Comparison of ENCODE assay signal across 1 cellular context in the genomic region with DNA sequence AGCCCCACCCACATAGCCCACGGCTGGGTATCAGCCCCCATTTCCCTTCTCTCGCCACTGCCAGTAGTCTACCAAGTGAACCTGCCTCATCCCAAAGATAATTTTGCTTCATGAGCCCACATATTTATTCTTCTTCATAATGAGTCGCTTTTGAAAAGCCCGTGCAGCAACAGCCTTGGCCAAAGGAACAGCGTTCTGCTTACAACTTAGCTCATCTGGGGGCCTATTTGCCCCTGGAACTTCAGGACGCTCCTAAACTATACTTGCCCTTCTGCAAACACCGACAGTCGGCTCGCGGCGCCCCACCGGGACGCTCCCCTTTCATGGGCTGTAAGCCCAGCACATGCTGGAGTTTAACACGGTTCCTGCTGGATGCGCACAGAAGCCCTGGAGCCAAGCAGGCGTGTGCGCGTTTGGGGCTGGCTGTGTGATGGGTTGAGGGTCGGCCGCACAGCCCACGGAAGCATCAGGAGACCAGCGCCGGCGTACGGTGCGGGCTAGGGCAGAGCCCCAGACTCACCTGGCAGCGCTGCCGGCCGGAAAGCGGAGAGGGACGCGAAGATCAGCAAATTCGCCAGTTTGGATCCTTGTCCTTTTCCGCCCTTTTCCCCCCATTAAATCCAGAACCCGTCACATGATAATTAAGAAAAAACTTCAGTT.
TF ChIP-seq lines count a peak whose summit lies in the region.

No MANE protein-coding gene starts in this region.

TF ChIP-seq in K562, 482 proteins besides CTCF, POLR2A, EP300 and RAD21 (continued from another document and continues in another):
- TF ChIP-seq, protein P1, sequence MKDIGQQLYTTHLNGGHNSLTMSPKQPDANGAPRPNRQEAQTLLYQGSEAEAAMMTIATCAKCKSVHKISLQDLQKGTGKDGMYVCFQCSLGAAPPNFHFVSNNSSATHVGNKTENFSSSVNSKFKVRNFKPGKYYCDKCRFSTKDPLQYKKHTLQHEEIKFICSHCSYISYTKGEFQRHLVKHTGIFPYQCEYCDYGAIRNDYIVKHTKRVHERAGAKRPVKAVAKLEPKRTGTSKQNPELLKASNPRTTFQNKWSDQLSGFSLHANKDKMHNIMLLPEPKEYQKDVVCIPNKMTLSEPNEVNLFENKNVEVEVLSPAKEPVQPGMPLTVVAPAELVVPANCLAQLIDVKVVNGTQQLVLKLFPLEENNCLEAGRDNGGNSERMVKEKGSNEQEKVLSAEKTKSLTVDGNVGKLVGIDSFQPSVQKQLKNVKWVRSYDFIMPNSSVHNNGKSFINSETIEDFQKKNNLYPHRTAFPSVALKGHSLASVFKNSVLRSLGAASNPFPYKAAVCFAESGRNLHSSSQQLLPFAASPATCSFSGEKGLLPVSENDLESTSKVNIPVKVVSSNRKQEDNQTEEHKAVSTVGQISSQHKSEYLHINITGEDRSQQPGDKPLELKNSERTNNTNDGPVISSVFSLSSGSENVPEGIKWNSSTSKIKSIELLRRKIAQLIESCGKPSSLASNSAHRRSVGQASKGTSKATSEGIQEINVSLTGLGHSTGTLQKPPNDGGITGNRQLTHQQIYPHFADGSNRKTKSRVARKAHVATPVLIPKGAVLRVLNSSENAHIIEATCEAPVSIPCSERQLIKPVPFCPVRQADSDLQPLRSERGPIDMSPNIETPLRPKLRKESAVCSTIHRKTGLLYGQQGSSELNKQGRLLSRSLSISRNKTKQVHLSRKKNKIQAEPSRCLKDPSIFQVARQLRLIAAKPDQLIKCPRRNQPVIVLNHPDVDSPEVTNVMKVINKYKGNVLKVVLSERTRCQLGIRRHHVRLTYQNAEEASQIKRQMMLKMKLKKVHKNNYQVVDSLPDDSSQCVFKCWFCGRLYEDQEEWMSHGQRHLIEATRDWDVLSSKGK (CRISPR knock-in tag; IDR thresholded peaks at IDR 0.05), result no peak
- TF ChIP-seq, protein P2, sequence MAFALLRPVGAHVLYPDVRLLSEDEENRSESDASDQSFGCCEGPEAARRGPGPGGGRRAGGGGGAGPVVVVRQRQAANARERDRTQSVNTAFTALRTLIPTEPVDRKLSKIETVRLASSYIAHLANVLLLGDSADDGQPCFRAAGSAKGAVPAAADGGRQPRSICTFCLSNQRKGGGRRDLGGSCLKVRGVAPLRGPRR (CRISPR knock-in tag; IDR thresholded peaks at IDR 0.05), result no peak
- TF ChIP-seq GATAD2B (IDR thresholded peaks at IDR 0.05; ENCODE audit: borderline replicate concordance) (no peak), CEBPB (tag; IDR thresholded peaks at IDR 0.05) (no peak), MCM3 (IDR thresholded peaks at IDR 0.05) (no peak), GATAD2A (IDR thresholded peaks at IDR 0.05) (no peak), ETV6 (IDR thresholded peaks at IDR 0.05; ENCODE audit: borderline replicate concordance in 1 of 2, low read depth in 2 of 2, low read length in 1 of 2) (no peak), ETV6 (CRISPR knock-in tag; IDR thresholded peaks at IDR 0.05; ENCODE audit: borderline replicate concordance) (no peak), HMGN3 (IDR thresholded peaks at IDR 0.05; ENCODE audit: borderline replicate concordance, extremely low read depth, insufficient read length, low read depth, low read length) (no peak), TCF7 (IDR thresholded peaks at IDR 0.05; ENCODE audit: borderline replicate concordance) (no peak), ZNF232 (CRISPR knock-in tag; IDR thresholded peaks at IDR 0.05) (no peak; the same call in 1 of the 2 replicates), TRIM24 (IDR thresholded peaks at IDR 0.05) (no peak), ZNF24 (IDR thresholded peaks at IDR 0.05) (peak; percentile 38; the same call in 1 of the 2 replicates)
- TF ChIP-seq, protein P3, sequence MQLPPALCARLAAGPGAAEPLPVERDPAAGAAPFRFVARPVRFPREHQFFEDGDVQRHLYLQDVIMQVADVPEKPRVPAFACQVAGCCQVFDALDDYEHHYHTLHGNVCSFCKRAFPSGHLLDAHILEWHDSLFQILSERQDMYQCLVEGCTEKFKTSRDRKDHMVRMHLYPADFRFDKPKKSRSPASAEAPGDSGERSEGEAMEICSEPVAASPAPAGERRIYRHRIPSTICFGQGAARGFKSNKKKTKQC (CRISPR knock-in tag; IDR thresholded peaks at IDR 0.05), result peak; percentile 90
- TF ChIP-seq, protein P4, sequence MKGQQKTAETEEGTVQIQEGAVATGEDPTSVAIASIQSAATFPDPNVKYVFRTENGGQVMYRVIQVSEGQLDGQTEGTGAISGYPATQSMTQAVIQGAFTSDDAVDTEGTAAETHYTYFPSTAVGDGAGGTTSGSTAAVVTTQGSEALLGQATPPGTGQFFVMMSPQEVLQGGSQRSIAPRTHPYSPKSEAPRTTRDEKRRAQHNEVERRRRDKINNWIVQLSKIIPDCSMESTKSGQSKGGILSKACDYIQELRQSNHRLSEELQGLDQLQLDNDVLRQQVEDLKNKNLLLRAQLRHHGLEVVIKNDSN (CRISPR knock-in tag; IDR thresholded peaks at IDR 0.05), result 0 out of 2 replicates have a peak, but pooled peaks have one; percentile 32
- TF ChIP-seq, protein P5, sequence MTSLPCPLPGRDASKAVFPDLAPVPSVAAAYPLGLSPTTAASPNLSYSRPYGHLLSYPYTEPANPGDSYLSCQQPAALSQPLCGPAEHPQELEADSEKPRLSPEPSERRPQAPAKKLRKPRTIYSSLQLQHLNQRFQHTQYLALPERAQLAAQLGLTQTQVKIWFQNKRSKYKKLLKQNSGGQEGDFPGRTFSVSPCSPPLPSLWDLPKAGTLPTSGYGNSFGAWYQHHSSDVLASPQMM (CRISPR knock-in tag; IDR thresholded peaks at IDR 0.05), result no peak
- TF ChIP-seq, protein P6, sequence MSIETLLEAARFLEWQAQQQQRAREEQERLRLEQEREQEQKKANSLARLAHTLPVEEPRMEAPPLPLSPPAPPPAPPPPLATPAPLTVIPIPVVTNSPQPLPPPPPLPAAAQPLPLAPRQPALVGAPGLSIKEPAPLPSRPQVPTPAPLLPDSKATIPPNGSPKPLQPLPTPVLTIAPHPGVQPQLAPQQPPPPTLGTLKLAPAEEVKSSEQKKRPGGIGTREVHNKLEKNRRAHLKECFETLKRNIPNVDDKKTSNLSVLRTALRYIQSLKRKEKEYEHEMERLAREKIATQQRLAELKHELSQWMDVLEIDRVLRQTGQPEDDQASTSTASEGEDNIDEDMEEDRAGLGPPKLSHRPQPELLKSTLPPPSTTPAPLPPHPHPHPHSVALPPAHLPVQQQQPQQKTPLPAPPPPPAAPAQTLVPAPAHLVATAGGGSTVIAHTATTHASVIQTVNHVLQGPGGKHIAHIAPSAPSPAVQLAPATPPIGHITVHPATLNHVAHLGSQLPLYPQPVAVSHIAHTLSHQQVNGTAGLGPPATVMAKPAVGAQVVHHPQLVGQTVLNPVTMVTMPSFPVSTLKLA (conservative IDR thresholded peaks at IDR 0.05), result peak in 1 of 2 experiments; percentile 45; a peak in 2 of 4 replicates
- TF ChIP-seq, protein P7, sequence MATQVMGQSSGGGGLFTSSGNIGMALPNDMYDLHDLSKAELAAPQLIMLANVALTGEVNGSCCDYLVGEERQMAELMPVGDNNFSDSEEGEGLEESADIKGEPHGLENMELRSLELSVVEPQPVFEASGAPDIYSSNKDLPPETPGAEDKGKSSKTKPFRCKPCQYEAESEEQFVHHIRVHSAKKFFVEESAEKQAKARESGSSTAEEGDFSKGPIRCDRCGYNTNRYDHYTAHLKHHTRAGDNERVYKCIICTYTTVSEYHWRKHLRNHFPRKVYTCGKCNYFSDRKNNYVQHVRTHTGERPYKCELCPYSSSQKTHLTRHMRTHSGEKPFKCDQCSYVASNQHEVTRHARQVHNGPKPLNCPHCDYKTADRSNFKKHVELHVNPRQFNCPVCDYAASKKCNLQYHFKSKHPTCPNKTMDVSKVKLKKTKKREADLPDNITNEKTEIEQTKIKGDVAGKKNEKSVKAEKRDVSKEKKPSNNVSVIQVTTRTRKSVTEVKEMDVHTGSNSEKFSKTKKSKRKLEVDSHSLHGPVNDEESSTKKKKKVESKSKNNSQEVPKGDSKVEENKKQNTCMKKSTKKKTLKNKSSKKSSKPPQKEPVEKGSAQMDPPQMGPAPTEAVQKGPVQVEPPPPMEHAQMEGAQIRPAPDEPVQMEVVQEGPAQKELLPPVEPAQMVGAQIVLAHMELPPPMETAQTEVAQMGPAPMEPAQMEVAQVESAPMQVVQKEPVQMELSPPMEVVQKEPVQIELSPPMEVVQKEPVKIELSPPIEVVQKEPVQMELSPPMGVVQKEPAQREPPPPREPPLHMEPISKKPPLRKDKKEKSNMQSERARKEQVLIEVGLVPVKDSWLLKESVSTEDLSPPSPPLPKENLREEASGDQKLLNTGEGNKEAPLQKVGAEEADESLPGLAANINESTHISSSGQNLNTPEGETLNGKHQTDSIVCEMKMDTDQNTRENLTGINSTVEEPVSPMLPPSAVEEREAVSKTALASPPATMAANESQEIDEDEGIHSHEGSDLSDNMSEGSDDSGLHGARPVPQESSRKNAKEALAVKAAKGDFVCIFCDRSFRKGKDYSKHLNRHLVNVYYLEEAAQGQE (CRISPR knock-in tag; IDR thresholded peaks at IDR 0.05; ENCODE audit: low read depth), result peak; percentile 70; the same call in 1 of the 2 replicates
- TF ChIP-seq, protein P8, sequence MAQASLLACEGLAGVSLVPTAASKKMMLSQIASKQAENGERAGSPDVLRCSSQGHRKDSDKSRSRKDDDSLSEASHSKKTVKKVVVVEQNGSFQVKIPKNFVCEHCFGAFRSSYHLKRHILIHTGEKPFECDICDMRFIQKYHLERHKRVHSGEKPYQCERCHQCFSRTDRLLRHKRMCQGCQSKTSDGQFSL (CRISPR knock-in tag; IDR thresholded peaks at IDR 0.05), result peak; percentile 53; the same call in 1 of the 2 replicates
- TF ChIP-seq, protein P8 (tag; IDR thresholded peaks at IDR 0.05), result no peak
- TF ChIP-seq, protein P9, sequence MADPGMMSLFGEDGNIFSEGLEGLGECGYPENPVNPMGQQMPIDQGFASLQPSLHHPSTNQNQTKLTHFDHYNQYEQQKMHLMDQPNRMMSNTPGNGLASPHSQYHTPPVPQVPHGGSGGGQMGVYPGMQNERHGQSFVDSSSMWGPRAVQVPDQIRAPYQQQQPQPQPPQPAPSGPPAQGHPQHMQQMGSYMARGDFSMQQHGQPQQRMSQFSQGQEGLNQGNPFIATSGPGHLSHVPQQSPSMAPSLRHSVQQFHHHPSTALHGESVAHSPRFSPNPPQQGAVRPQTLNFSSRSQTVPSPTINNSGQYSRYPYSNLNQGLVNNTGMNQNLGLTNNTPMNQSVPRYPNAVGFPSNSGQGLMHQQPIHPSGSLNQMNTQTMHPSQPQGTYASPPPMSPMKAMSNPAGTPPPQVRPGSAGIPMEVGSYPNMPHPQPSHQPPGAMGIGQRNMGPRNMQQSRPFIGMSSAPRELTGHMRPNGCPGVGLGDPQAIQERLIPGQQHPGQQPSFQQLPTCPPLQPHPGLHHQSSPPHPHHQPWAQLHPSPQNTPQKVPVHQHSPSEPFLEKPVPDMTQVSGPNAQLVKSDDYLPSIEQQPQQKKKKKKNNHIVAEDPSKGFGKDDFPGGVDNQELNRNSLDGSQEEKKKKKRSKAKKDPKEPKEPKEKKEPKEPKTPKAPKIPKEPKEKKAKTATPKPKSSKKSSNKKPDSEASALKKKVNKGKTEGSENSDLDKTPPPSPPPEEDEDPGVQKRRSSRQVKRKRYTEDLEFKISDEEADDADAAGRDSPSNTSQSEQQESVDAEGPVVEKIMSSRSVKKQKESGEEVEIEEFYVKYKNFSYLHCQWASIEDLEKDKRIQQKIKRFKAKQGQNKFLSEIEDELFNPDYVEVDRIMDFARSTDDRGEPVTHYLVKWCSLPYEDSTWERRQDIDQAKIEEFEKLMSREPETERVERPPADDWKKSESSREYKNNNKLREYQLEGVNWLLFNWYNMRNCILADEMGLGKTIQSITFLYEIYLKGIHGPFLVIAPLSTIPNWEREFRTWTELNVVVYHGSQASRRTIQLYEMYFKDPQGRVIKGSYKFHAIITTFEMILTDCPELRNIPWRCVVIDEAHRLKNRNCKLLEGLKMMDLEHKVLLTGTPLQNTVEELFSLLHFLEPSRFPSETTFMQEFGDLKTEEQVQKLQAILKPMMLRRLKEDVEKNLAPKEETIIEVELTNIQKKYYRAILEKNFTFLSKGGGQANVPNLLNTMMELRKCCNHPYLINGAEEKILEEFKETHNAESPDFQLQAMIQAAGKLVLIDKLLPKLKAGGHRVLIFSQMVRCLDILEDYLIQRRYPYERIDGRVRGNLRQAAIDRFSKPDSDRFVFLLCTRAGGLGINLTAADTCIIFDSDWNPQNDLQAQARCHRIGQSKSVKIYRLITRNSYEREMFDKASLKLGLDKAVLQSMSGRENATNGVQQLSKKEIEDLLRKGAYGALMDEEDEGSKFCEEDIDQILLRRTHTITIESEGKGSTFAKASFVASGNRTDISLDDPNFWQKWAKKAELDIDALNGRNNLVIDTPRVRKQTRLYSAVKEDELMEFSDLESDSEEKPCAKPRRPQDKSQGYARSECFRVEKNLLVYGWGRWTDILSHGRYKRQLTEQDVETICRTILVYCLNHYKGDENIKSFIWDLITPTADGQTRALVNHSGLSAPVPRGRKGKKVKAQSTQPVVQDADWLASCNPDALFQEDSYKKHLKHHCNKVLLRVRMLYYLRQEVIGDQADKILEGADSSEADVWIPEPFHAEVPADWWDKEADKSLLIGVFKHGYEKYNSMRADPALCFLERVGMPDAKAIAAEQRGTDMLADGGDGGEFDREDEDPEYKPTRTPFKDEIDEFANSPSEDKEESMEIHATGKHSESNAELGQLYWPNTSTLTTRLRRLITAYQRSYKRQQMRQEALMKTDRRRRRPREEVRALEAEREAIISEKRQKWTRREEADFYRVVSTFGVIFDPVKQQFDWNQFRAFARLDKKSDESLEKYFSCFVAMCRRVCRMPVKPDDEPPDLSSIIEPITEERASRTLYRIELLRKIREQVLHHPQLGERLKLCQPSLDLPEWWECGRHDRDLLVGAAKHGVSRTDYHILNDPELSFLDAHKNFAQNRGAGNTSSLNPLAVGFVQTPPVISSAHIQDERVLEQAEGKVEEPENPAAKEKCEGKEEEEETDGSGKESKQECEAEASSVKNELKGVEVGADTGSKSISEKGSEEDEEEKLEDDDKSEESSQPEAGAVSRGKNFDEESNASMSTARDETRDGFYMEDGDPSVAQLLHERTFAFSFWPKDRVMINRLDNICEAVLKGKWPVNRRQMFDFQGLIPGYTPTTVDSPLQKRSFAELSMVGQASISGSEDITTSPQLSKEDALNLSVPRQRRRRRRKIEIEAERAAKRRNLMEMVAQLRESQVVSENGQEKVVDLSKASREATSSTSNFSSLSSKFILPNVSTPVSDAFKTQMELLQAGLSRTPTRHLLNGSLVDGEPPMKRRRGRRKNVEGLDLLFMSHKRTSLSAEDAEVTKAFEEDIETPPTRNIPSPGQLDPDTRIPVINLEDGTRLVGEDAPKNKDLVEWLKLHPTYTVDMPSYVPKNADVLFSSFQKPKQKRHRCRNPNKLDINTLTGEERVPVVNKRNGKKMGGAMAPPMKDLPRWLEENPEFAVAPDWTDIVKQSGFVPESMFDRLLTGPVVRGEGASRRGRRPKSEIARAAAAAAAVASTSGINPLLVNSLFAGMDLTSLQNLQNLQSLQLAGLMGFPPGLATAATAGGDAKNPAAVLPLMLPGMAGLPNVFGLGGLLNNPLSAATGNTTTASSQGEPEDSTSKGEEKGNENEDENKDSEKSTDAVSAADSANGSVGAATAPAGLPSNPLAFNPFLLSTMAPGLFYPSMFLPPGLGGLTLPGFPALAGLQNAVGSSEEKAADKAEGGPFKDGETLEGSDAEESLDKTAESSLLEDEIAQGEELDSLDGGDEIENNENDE (IDR thresholded peaks at IDR 0.05; ENCODE audit: low read depth, low read length), result no peak
